Comparison of ENCODE assay signal across 26 cellular contexts in genomic region chr13:112835796-112836195, GRCh38.
"Had no signal": no experiment of that assay in that cellular context is flagged by ENCODE, and none has a peak within 500 bp of the region (broad histone marks: within the 10 kb centered on the region; RNA-seq: fewer than 3 reads in every experiment).

No MANE protein-coding gene starts in this region.

- H3K4me3 ChIP-seq: heart left ventricle, left lung, lower lobe of right lung, pancreas, right atrium auricular region, right lobe of liver, spleen, tibial nerve, uterus had no signal

- H3K27me3 ChIP-seq: heart left ventricle, left lung, pancreas, right atrium auricular region, right lobe of liver, spleen, tibial nerve, uterus had no signal

- H3K4me1 ChIP-seq: left lung, lower lobe of right lung, pancreas, right lobe of liver, spleen, uterus had no signal

- DNase-seq: heart left ventricle; hypothalamus; immature natural killer cell; kidney; left colon; left lung; lower lobe of right lung; mammary epithelial cell; mesenchymal stem cell; naive thymus-derived CD8-positive, alpha-beta T cell; pancreas; posterior cingulate gyrus; right lobe of liver; small intestine; spleen; stimulated activated CD4-positive, alpha-beta T cell treated with anti-CD3 and anti-CD28 coated beads, Interleukin-4, amount 100 ng/mL, for 24 hours; stimulated activated naive CD4-positive, alpha-beta T cell treated with Interleukin-2 at 50 U/mL for 16 hours; stimulated activated naive CD8-positive, alpha-beta T cell treated with anti-CD3 and anti-CD28 coated beads, Interleukin-15, amount 100 ng/mL, for 72 hours; substantia nigra; uterus had no signal

- H3K4me1 Mint-ChIP-seq: immature natural killer cell; naive thymus-derived CD8-positive, alpha-beta T cell; neural crest cell; stimulated activated effector memory CD8-positive, alpha-beta T cell treated with anti-CD3 and anti-CD28 coated beads, Interleukin-12 subunit alpha, Interleukin-12 subunit beta, amount 100 ng/mL, for 72 hours; stimulated activated naive CD8-positive, alpha-beta T cell treated with anti-CD3 and anti-CD28 coated beads, Interleukin-15, amount 100 ng/mL, for 72 hours had no signal

- H3K4me3 Mint-ChIP-seq: immature natural killer cell; naive thymus-derived CD8-positive, alpha-beta T cell; nephron; neural crest cell; stimulated activated effector memory CD8-positive, alpha-beta T cell treated with anti-CD3 and anti-CD28 coated beads, Interleukin-12 subunit alpha, Interleukin-12 subunit beta, amount 100 ng/mL, for 72 hours; stimulated activated naive CD8-positive, alpha-beta T cell treated with anti-CD3 and anti-CD28 coated beads, Interleukin-15, amount 100 ng/mL, for 72 hours; type B pancreatic cell had no signal

- H3K27me3 Mint-ChIP-seq: naive thymus-derived CD8-positive, alpha-beta T cell; stimulated activated naive CD8-positive, alpha-beta T cell treated with anti-CD3 and anti-CD28 coated beads, Interleukin-15, amount 100 ng/mL, for 72 hours; type B pancreatic cell had no signal

- H3K36me3 ChIP-seq: uterus had no signal

- H3K9me3 Mint-ChIP-seq: immature natural killer cell; naive thymus-derived CD8-positive, alpha-beta T cell; nephron; neural crest cell; stimulated activated effector memory CD8-positive, alpha-beta T cell treated with anti-CD3 and anti-CD28 coated beads, Interleukin-12 subunit alpha, Interleukin-12 subunit beta, amount 100 ng/mL, for 72 hours; stimulated activated naive CD8-positive, alpha-beta T cell treated with anti-CD3 and anti-CD28 coated beads, Interleukin-15, amount 100 ng/mL, for 72 hours; type B pancreatic cell had no signal

- H3K27ac Mint-ChIP-seq: immature natural killer cell; naive thymus-derived CD8-positive, alpha-beta T cell; nephron; stimulated activated effector memory CD8-positive, alpha-beta T cell treated with anti-CD3 and anti-CD28 coated beads, Interleukin-12 subunit alpha, Interleukin-12 subunit beta, amount 100 ng/mL, for 72 hours; type B pancreatic cell had no signal

- H3K9me3 ChIP-seq: heart left ventricle, left lung, lower lobe of right lung, pancreas, right atrium auricular region, right lobe of liver, spleen, tibial nerve, uterus had no signal

- H3K27ac ChIP-seq: heart left ventricle, left lung, lower lobe of right lung, pancreas, right atrium auricular region, right lobe of liver, spleen, tibial nerve, uterus had no signal

- ATAC-seq: heart left ventricle; left colon; left lung; lower lobe of right lung; naive thymus-derived CD8-positive, alpha-beta T cell; pancreas; right lobe of liver; stimulated activated effector memory CD8-positive, alpha-beta T cell treated with anti-CD3 and anti-CD28 coated beads, Interleukin-12 subunit alpha, Interleukin-12 subunit beta, amount 100 ng/mL, for 72 hours; stimulated activated naive CD8-positive, alpha-beta T cell treated with anti-CD3 and anti-CD28 coated beads, Interleukin-15, amount 100 ng/mL, for 72 hours had no signal
